20 cellular contexts compared by ENCODE assay signal in genomic region chr7:101386177-101386557, GRCh38. TPM values are rescaled to one million over a fixed set of nuclear protein-coding genes. Genes with fewer than 3 reads are reported as not detected.
"Had no signal": no experiment of that assay in that cellular context is flagged by ENCODE, and none has a peak within 500 bp of the region (broad histone marks: within the 10 kb centered on the region; RNA-seq: fewer than 3 reads in every experiment).

No MANE protein-coding gene starts in this region.

- ATAC-seq: left lung; stimulated activated effector memory CD8-positive, alpha-beta T cell treated with anti-CD3 and anti-CD28 coated beads, Interleukin-12 subunit alpha, Interleukin-12 subunit beta, amount 100 ng/mL, for 72 hours; T-helper 17 cell had no signal

- DNase-seq: activated CD4-positive, alpha-beta T cell treated with anti-CD3 and anti-CD28 coated beads, Interleukin-2, amount 10 ng/mL, durations not matched to agents 24 days and 14 days; activated CD8-positive, alpha-beta memory T cell treated with anti-CD3 and anti-CD28 coated beads for 24 hours; activated CD8-positive, alpha-beta memory T cell treated with anti-CD3 and anti-CD28 coated beads, Interleukin-2, amount 50 U/mL, for 48 hours; activated effector memory CD4-positive, alpha-beta T cell treated with Interleukin-2 at 50 U/mL for 16 hours; activated naive CD4-positive, alpha-beta T cell treated with anti-CD3 and anti-CD28 coated beads, Interleukin-2, amount 50 U/mL, for 16 hours; activated T-cell treated with anti-CD3 and anti-CD28 coated beads, Interleukin-2, amount 50 U/mL, for 48 hours; left lung; midbrain; ovary; sigmoid colon; stimulated activated CD4-positive, alpha-beta T cell treated with anti-CD3 and anti-CD28 coated beads, Interleukin-4, amount 100 ng/mL, for 24 hours; stomach; T-helper 17 cell had no signal

- H3K9me3 Mint-ChIP-seq: neural crest cell had no signal

- H3K27ac ChIP-seq: breast epithelium, coronary artery, left lung, ovary, sigmoid colon, stomach, upper lobe of left lung had no signal

- H3K4me1 ChIP-seq: breast epithelium, left lung, upper lobe of left lung had no signal

- H3K36me3 Mint-ChIP-seq: stimulated activated effector memory CD8-positive, alpha-beta T cell treated with anti-CD3 and anti-CD28 coated beads, Interleukin-12 subunit alpha, Interleukin-12 subunit beta, amount 100 ng/mL, for 72 hours had no signal

- H3K4me3 ChIP-seq: breast epithelium, coronary artery, left lung, ovary, sigmoid colon, stomach, upper lobe of left lung had no signal

- H3K9me3 ChIP-seq: breast epithelium, ovary, sigmoid colon, upper lobe of left lung had no signal

- H3K4me3 Mint-ChIP-seq: activated CD4-positive, alpha-beta T cell treated with anti-CD3 and anti-CD28 coated beads, Interleukin-2, amount 10 ng/mL, durations not matched to agents 24 days and 14 days; stimulated activated effector memory CD8-positive, alpha-beta T cell treated with anti-CD3 and anti-CD28 coated beads, Interleukin-12 subunit alpha, Interleukin-12 subunit beta, amount 100 ng/mL, for 72 hours; T-helper 17 cell had no signal

- H3K27ac Mint-ChIP-seq: activated CD4-positive, alpha-beta T cell treated with anti-CD3 and anti-CD28 coated beads, Interleukin-2, amount 10 ng/mL, durations not matched to agents 24 days and 14 days; stimulated activated effector memory CD8-positive, alpha-beta T cell treated with anti-CD3 and anti-CD28 coated beads, Interleukin-12 subunit alpha, Interleukin-12 subunit beta, amount 100 ng/mL, for 72 hours; T-helper 17 cell had no signal

- H3K27me3 ChIP-seq: breast epithelium, ovary, upper lobe of left lung had no signal

- H3K36me3 ChIP-seq: breast epithelium, left lung, ovary, sigmoid colon, stomach, upper lobe of left lung had no signal

RNA-seq across cellular contexts. Expression of gene COL26A1, which starts 23.5 kb away (rescaled TPM):
- total RNA-seq: activated CD4-positive, alpha-beta T cell treated with anti-CD3 and anti-CD28 coated beads, Interleukin-2, amount 10 ng/mL, durations not matched to agents 24 days and 14 days; breast epithelium; lung microvascular endothelial cell; sigmoid colon; T-helper 17 cell had no signal
- polyA plus RNA-seq: esophagus had no signal
